In the genomic region with DNA sequence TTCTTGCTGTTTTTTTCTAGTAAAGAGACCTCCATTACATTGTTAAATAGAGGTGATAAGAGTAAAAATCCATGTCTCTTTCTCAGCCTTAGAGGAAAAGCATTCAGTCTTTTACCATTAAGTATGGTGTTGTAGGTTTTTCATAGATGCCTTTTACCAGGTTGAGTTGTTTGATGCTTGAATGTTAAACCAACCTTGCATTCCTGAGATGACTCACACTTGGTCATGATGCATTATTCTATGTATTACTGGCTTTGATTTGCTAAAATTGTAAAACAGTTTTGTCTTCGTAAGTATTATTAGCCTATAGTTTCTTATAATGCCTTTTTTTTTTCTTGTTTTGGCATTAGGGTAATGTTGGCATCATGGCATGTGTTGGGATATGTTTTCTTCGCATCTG, we compare ENCODE assay signal across 21 cellular contexts. TPM values are rescaled to one million over a fixed set of nuclear protein-coding genes. Genes with fewer than 3 reads are reported as not detected.
DNase-seq lines count a peak whose midpoint lies in the region; ATAC-seq, FAIRE-seq and TF ChIP-seq lines count a peak whose summit lies in the region.
"Had no signal": no experiment of that assay in that cellular context is flagged by ENCODE, and none has a peak within 500 bp of the region (broad histone marks: within the 10 kb centered on the region; RNA-seq: fewer than 3 reads in every experiment).

No MANE protein-coding gene starts in this region.

- no peaks in the 10 kb centered on the region for H3K27me3 Mint-ChIP-seq in astrocyte (ENCODE audit: low read depth, unreplicated experiment)
- H3K27me3 Mint-ChIP-seq: activated B cell treated with CpG ODN at 0.5 μM for 24 hours had no signal

- H3K4me2 ChIP-seq in SK-N-SH (no peak overlapping the region), astrocyte (ENCODE audit: low read length) (no peak overlapping the region)

- H3K9me3 ChIP-seq in SK-N-SH: peaks cover 15% of the 10 kb centered on the region; the same call in 1 of the 2 replicates
- peaks cover 3% of the 10 kb centered on the region for H3K9me3 ChIP-seq in astrocyte (ENCODE audit: insufficient read depth, low read depth, low read length)
- no peaks in the 10 kb centered on the region for H3K9me3 ChIP-seq in small intestine (ENCODE audit: control insufficient read depth, low read depth)

- no peak overlapping the region for H3K27ac Mint-ChIP-seq in astrocyte (ENCODE audit: unreplicated experiment)
- H3K27ac Mint-ChIP-seq: activated B cell treated with CpG ODN at 0.5 μM for 24 hours; activated T-helper 1 cell treated with anti-CD3 and anti-CD28 coated beads, Interleukin-12 subunit alpha, Interleukin-12 subunit beta, Interleukin-2, Interleukin-4 antibody, amounts not matched to agents 30 ng/mL and 10 ng/mL and 1 ng/mL, durations not matched to agents 14 hours and 24 hours and 36 hours; immature natural killer cell; nephron progenitor cell had no signal

- H3K27me3 ChIP-seq in SK-N-SH (ENCODE audit: insufficient read depth) (no peaks in the 10 kb centered on the region), astrocyte (ENCODE audit: insufficient read depth, low read length) (no peaks in the 10 kb centered on the region), small intestine (ENCODE audit: control insufficient read depth in 2 of 2, insufficient read depth in 2 of 2, low read length in 2 of 2) (no peaks in the 10 kb centered on the region)
- H3K27me3 ChIP-seq: tibial artery had no signal

- H3K36me3 ChIP-seq in SK-N-SH (replicated peaks in 1 of 2; ENCODE audit: control insufficient read depth in 1 of 2, insufficient read depth in 2 of 2, low read length in 1 of 2) (peaks cover 36 to 97% of the 10 kb centered on the region in 2 experiments), astrocyte (ENCODE audit: insufficient read depth, low read length) (peaks cover 36% of the 10 kb centered on the region), small intestine (ENCODE audit: control insufficient read depth in 2 of 2, insufficient read depth in 2 of 2, low read length in 2 of 2) (peaks cover 13 to 17% of the 10 kb centered on the region in 2 donors)

- 97% methylated on average over 2 of the region's 2 CpGs for WGBS in SK-N-SH (ENCODE audit: low lambda C conversion rate)
- 59 to 97% (median 65%) methylated on average over 2 of the region's 2 CpGs for WGBS in small intestine, 3 donors

- no peaks in the 10 kb centered on the region for H4K20me1 ChIP-seq in SK-N-SH (ENCODE audit: insufficient read depth)
- peaks cover 8% of the 10 kb centered on the region for H4K20me1 ChIP-seq in astrocyte (ENCODE audit: insufficient read depth, low read length)

- peaks cover 90% of the 10 kb centered on the region for H3K79me2 ChIP-seq in SK-N-SH (ENCODE audit: insufficient read depth)
- H3K79me2 ChIP-seq in astrocyte (ENCODE audit: insufficient read depth, low read length): peaks cover 40% of the 10 kb centered on the region

- peaks cover 11% of the 10 kb centered on the region for H3K9me3 Mint-ChIP-seq in astrocyte (ENCODE audit: unreplicated experiment)

- H3K9ac ChIP-seq in SK-N-SH (no peak overlapping the region), astrocyte (ENCODE audit: low read length) (no peak overlapping the region)

- CTCF ChIA-PET in SK-N-SH (lab: Yijun Ruan, JAX): interaction anchor here (1.7 kb wide), 1 partner anchor 202 kb away, joined by 5 read pairs; no protein-coding TSS in a partner anchor

- DNase-seq in SK-N-SH (no peak), astrocyte (ENCODE audit: low read depth) (peak; percentile 14), fibroblast of pulmonary artery (ENCODE audit: low read depth) (peak; percentile 33), urothelium cell line (ENCODE audit: low spot score) (no peak), small intestine (no peak), RPMI8226 (no peak), COLO668 (lab: John Stamatoyannopoulos, UW; ENCODE audit: unreplicated experiment) (no peak)
- DNase-seq: activated B cell treated with CpG ODN at 0.5 μM for 24 hours; DMS79; immature natural killer cell; Kasumi-1; NCI-H1436 treated with DMSO at 0.1 percent for 48 hours; NCI-H2227 treated with DMSO at 0.1 percent for 48 hours; nephron progenitor cell; psoas muscle; stimulated activated naive CD4-positive, alpha-beta T cell; tibial artery had no signal

- no peak overlapping the region for H3K4me3 Mint-ChIP-seq in astrocyte (ENCODE audit: unreplicated experiment)
- H3K4me3 Mint-ChIP-seq: activated B cell treated with CpG ODN at 0.5 μM for 24 hours; activated T-helper 1 cell treated with anti-CD3 and anti-CD28 coated beads, Interleukin-12 subunit alpha, Interleukin-12 subunit beta, Interleukin-2, Interleukin-4 antibody, amounts not matched to agents 30 ng/mL and 10 ng/mL and 1 ng/mL, durations not matched to agents 14 hours and 24 hours and 36 hours; immature natural killer cell; nephron progenitor cell had no signal

- no peak for ATAC-seq in SK-N-SH treated with all-trans-retinoic acid at 6 μM for 48 hours
- ATAC-seq: psoas muscle had no signal

- peaks cover 42% of the 10 kb centered on the region for H3K36me3 Mint-ChIP-seq in astrocyte (ENCODE audit: low read depth, unreplicated experiment)

- peak; percentile 5 for FAIRE-seq in astrocyte (lab: Jason Lieb, UNC)
- peak; percentile 52 for FAIRE-seq in urothelium cell line (lab: Jason Lieb, UNC)
- no peak for FAIRE-seq in small intestine (lab: Jason Lieb, UNC)

- H3K4me1 ChIP-seq in SK-N-SH (ENCODE audit: control insufficient read depth in 1 of 2, insufficient read depth in 2 of 2, low read depth in 1 of 2, low read length in 1 of 2): no peaks in the 10 kb centered on the region
- no peaks in the 10 kb centered on the region for H3K4me1 ChIP-seq in astrocyte (ENCODE audit: insufficient read depth, low read length)
- no peaks in the 10 kb centered on the region for H3K4me1 ChIP-seq in small intestine (ENCODE audit: control insufficient read depth in 2 of 2, insufficient read depth in 1 of 2, low read depth in 1 of 2, low read length in 1 of 2)
- H3K4me1 ChIP-seq: HAP-1, psoas muscle, tibial artery had no signal

- no peaks in the 10 kb centered on the region for H3K4me1 Mint-ChIP-seq in astrocyte (ENCODE audit: low read depth, unreplicated experiment)
- H3K4me1 Mint-ChIP-seq: activated B cell treated with CpG ODN at 0.5 μM for 24 hours, nephron progenitor cell had no signal

- H3K4me3 ChIP-seq in SK-N-SH (ENCODE audit: low read depth in 2 of 2, low read length in 1 of 2) (no peak overlapping the region), astrocyte (ENCODE audit: insufficient read depth, low read depth, low read length) (no peak overlapping the region), fibroblast of pulmonary artery (replicated peaks; ENCODE audit: low read depth, low read length) (no peak overlapping the region), small intestine (ENCODE audit: low read depth in 1 of 2, low read length in 2 of 2) (no peak overlapping the region)
- H3K4me3 ChIP-seq: HAP-1, psoas muscle, tibial artery had no signal

- H3K27ac ChIP-seq in SK-N-SH (ENCODE audit: low read depth in 2 of 2, low read length in 1 of 2) (no peak overlapping the region), astrocyte (ENCODE audit: low read depth, low read length) (no peak overlapping the region), small intestine (ENCODE audit: low read depth in 1 of 2, low read length in 1 of 2) (no peak overlapping the region)
- H3K27ac ChIP-seq: C4-2B, psoas muscle, tibial artery had no signal

- TF ChIP-seq RAD21 in SK-N-SH (IDR thresholded peaks at IDR 0.05; ENCODE audit: low read length): no peak

- TF ChIP-seq EP300 in SK-N-SH (IDR thresholded peaks at IDR 0.05; ENCODE audit: borderline replicate concordance in 1 of 2, low read depth in 1 of 2, low read length in 1 of 2): no peak

- peaks cover 28% of the 10 kb centered on the region for H3F3A ChIP-seq in SK-N-SH (replicated peaks; ENCODE audit: insufficient read depth)

- POLR2A ChIA-PET in SK-N-SH (lab: Yijun Ruan, JAX): no interaction called here

- TF ChIP-seq CTCF in SK-N-SH (IDR thresholded peaks at IDR 0.05) (no peak), astrocyte (IDR thresholded peaks at IDR 0.05; ENCODE audit: insufficient read depth, low read depth, low read length) (no peak), fibroblast of pulmonary artery (IDR thresholded peaks at IDR 0.05; ENCODE audit: low read length, missing control alignments) (no peak)

- H2AFZ ChIP-seq in SK-N-SH (ENCODE audit: low read depth): no peak overlapping the region
- no peak overlapping the region for H2AFZ ChIP-seq in astrocyte (ENCODE audit: low read depth, low read length)

- no peaks in the 10 kb centered on the region for H3K9me2 ChIP-seq in SK-N-SH

TF ChIP-seq in SK-N-SH, 30 proteins besides CTCF, POLR2A, EP300 and RAD21 (continues in another document):
- peak; percentile 36; the same call in 1 of the 2 replicates for TF ChIP-seq JUND (IDR thresholded peaks at IDR 0.05)

TF ChIP-seq in SK-N-SH treated with all-trans-retinoic acid at 6 μM for 48 hours, 23 proteins besides CTCF, POLR2A, EP300 and RAD21:
- TF ChIP-seq SNAI2 (CRISPR knock-in tag; IDR thresholded peaks at IDR 0.05) (no peak), PPARA (CRISPR knock-in tag; IDR thresholded peaks at IDR 0.05; ENCODE audit: borderline replicate concordance) (no peak)
- TF ChIP-seq, protein P1, sequence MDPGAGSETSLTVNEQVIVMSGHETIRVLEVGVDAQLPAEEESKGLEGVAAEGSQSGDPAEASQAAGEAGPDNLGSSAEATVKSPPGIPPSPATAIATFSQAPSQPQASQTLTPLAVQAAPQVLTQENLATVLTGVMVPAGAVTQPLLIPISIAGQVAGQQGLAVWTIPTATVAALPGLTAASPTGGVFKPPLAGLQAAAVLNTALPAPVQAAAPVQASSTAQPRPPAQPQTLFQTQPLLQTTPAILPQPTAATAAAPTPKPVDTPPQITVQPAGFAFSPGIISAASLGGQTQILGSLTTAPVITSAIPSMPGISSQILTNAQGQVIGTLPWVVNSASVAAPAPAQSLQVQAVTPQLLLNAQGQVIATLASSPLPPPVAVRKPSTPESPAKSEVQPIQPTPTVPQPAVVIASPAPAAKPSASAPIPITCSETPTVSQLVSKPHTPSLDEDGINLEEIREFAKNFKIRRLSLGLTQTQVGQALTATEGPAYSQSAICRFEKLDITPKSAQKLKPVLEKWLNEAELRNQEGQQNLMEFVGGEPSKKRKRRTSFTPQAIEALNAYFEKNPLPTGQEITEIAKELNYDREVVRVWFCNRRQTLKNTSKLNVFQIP (CRISPR knock-in tag; IDR thresholded peaks at IDR 0.05; ENCODE audit: borderline replicate concordance, low read depth): no peak

RNA-seq across cellular contexts. Expression of a gene that starts 16.4 kb away (rescaled TPM):
- polyA plus RNA-seq in SK-N-SH (2012; rRNA removed): 4.5 and 7.3 TPM in 2 replicates
- 7.0 and 8.3 TPM in 2 replicates for polyA plus RNA-seq in SK-N-SH (2012; cell fraction: cytosol; rRNA removed)
- 20.3 and 21.2 TPM in 2 replicates for polyA plus RNA-seq in SK-N-SH (2012; cell fraction: nucleus; rRNA removed)
- total RNA-seq in astrocyte: 11.1 and 11.4 TPM in 2 replicates
- 1 to 10 TPM; 4.4 to 7.0 (median 6.5) TPM for polyA plus RNA-seq in small intestine

Comparison
In these comparisons a context has a peak if more than half of its experiments do, and no peak if none do; other contexts are left out.
1. DNase-seq: peak in astrocyte (single experiment) and fibroblast of pulmonary artery (single experiment); none in SK-N-SH (single experiment), urothelium cell line (single experiment), small intestine (single experiment), RPMI8226 (single experiment) and COLO668 (single experiment).